ENCODE assay signal across 8 cellular contexts in the genomic region with DNA sequence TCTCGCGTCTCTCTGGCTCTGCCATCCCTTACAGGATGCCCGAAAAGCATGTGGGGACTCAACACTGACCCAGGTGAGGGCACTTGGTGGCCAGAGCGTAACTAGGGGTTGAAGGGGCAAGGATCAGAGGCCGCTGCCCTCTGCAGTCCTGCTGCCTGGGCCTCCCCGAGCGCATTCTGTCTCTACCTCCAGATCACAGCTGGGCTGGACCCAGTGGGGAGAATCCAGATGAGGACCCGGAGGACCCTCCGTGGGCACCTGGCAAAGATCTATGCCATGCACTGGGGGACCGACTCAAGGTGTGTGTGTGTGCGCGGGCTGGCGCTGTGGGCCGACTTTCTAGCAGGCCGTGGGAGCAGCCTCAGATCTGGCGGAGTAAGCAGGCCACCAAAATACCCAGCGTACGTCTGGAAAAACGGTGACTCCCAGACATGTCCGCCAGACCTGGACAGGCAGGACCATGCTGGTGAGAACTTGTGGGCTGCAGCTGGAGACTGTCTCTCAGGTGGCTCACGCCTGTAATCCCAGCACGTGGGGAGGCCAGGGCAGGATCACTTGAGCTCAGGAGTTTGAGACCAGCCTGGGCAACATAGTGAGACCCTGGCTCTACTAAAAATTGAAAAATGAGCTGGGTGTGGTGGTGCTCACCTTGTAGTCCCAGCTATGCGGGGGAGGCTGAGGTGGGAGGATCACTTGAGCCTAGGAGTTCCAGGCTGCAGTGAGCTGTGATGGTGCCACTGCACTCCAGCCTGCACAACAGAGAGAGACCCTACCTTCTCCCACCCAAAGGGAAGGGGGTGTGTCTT. TPM values are rescaled to one million over a fixed set of nuclear protein-coding genes. Genes with fewer than 3 reads are reported as not detected.
DNase-seq lines count a peak whose midpoint lies in the region; ATAC-seq and TF ChIP-seq lines count a peak whose summit lies in the region.

No MANE protein-coding gene starts in this region.

- H3K4me1 ChIP-seq in BE2C (peaks cover 21% of the 10 kb centered on the region), OCI-LY1 (ENCODE audit: insufficient read depth, low read length, severe bottlenecking) (peaks cover 11% of the 10 kb centered on the region), endocrine pancreas (ENCODE audit: control insufficient read depth, insufficient read depth, low read length) (no peaks in the 10 kb centered on the region)

- H3K36me3 ChIP-seq in BE2C (peaks cover 42% of the 10 kb centered on the region), OCI-LY1 (ENCODE audit: insufficient read depth, low read length) (peaks cover 52% of the 10 kb centered on the region), endocrine pancreas (ENCODE audit: control insufficient read depth, insufficient read depth, low read length) (peaks cover 6% of the 10 kb centered on the region)

- H3K27ac Mint-ChIP-seq in nephron progenitor cell = peak overlapping the region; percentile 39

- H2AFZ ChIP-seq in OCI-LY1 (ENCODE audit: low read length) = no peak overlapping the region

- H3K79me2 ChIP-seq in OCI-LY1 (ENCODE audit: insufficient read depth, low read length) = peaks cover 6% of the 10 kb centered on the region

- no peaks in the 10 kb centered on the region for H3K9me3 ChIP-seq in BE2C
- H3K9me3 ChIP-seq in OCI-LY1 (ENCODE audit: low read length) = no peaks in the 10 kb centered on the region
- H3K9me3 ChIP-seq in endocrine pancreas (ENCODE audit: control insufficient read depth, low read length) = no peaks in the 10 kb centered on the region

- no peaks in the 10 kb centered on the region for H4K20me1 ChIP-seq in OCI-LY1 (ENCODE audit: insufficient read depth, low read length)

- no peak for TF ChIP-seq CTCF in BE2C (IDR thresholded peaks at IDR 0.05; ENCODE audit: low read depth, low read length)
- no peak for TF ChIP-seq CTCF in OCI-LY1 (IDR thresholded peaks at IDR 0.05; ENCODE audit: low read length)
- no peak for TF ChIP-seq CTCF in nephron progenitor cell (IDR thresholded peaks at IDR 0.05)

- peak overlapping the region; percentile 80 for H3K4me2 ChIP-seq in OCI-LY1 (ENCODE audit: low read length)

- peak overlapping the region; percentile 85 for H3K4me3 Mint-ChIP-seq in nephron progenitor cell

- H3K4me3 ChIP-seq in BE2C (ENCODE audit: low read depth, low read length) (peak overlapping the region; percentile 92), OCI-LY1 (ENCODE audit: low read depth, low read length, poor library complexity, severe bottlenecking) (peak overlapping the region; percentile 76), endocrine pancreas (ENCODE audit: control insufficient read depth, insufficient read depth, low read length) (no peak overlapping the region)

- no peaks in the 10 kb centered on the region for H3K9me2 ChIP-seq in OCI-LY1 (ENCODE audit: low read depth, low read length)

- H3K4me1 Mint-ChIP-seq in nephron progenitor cell = peaks cover 29% of the 10 kb centered on the region

- H3K9me3 Mint-ChIP-seq in nephron progenitor cell = no peaks in the 10 kb centered on the region

- H3F3A ChIP-seq in OCI-LY1 (ENCODE audit: insufficient read depth, low read length) = no peaks in the 10 kb centered on the region

- peak overlapping the region; percentile 43; the same call in 1 of the 2 replicates for H3K9ac ChIP-seq in OCI-LY1 (ENCODE audit: low read length)
- H3K9ac ChIP-seq in endocrine pancreas (ENCODE audit: control insufficient read depth, insufficient read depth, low read length) = peak overlapping the region; percentile 11

- H3K27me3 ChIP-seq in BE2C = no peaks in the 10 kb centered on the region
- no peaks in the 10 kb centered on the region for H3K27me3 ChIP-seq in OCI-LY1 (ENCODE audit: insufficient read depth, low read length)
- H3K27me3 ChIP-seq in endocrine pancreas (ENCODE audit: control insufficient read depth, insufficient read depth, low read length) = no peaks in the 10 kb centered on the region

- no peak for DNase-seq in BE2C
- DNase-seq in nephron progenitor cell = no peak
- DNase-seq in NAMALWA (ENCODE audit: low spot score) = no peak
- no peak for DNase-seq in AG08396 (ENCODE audit: low spot score)
- DNase-seq in NCI-H748 treated with DMSO at 0.1 percent for 48 hours (lab: John Stamatoyannopoulos, UW) = no peak

- peaks cover 14% of the 10 kb centered on the region for H3K27me3 Mint-ChIP-seq in nephron progenitor cell (ENCODE audit: low read depth, poor library complexity)

- ATAC-seq in GM18519 (IDR thresholded peaks at IDR 0.05; ENCODE audit: low FRiP score, unreplicated experiment) = no peak

- H3K27ac ChIP-seq in OCI-LY1 (ENCODE audit: low read depth, low read length, poor library complexity, severe bottlenecking) = peak overlapping the region; percentile 48

- peaks cover 14% of the 10 kb centered on the region for H3K36me3 Mint-ChIP-seq in nephron progenitor cell (ENCODE audit: low read depth)

RNA-seq across cellular contexts. Expression of gene GNB2, which starts 3.2 kb away (rescaled TPM):
- polyA plus RNA-seq in BE2C (2012; ENCODE audit: insufficient read depth, insufficient read length, low read depth) = 1,024 TPM

RNA-seq across cellular contexts. Expression of gene GIGYF1, which starts 17.3 kb away (rescaled TPM):
- 42.9 TPM for polyA plus RNA-seq in BE2C (2012; ENCODE audit: insufficient read depth, insufficient read length, low read depth)

RNA-seq across cellular contexts. Expression of gene ACTL6B, which starts 20.5 kb away (rescaled TPM):
- polyA plus RNA-seq in BE2C (2012; ENCODE audit: insufficient read depth, insufficient read length, low read depth) = 61.3 TPM

RNA-seq across cellular contexts. Expression of gene POP7, which starts 29.2 kb away (rescaled TPM):
- 341 TPM for polyA plus RNA-seq in BE2C (2012; ENCODE audit: insufficient read depth, insufficient read length, low read depth)

RNA-seq across cellular contexts. Expression of gene TFR2, which starts 35.4 kb away (rescaled TPM):
- 16.2 TPM for polyA plus RNA-seq in BE2C (2012; ENCODE audit: insufficient read depth, insufficient read length, low read depth)
